Comparison of ENCODE assay signal across 20 cellular contexts in genomic region chr6:136059308-136059707, GRCh38.
DNase-seq lines count a peak whose midpoint lies in the region; ATAC-seq and TF ChIP-seq lines count a peak whose summit lies in the region.
"Had no signal": no experiment of that assay in that cellular context is flagged by ENCODE, and none has a peak within 500 bp of the region (broad histone marks: within the 10 kb centered on the region; RNA-seq: fewer than 3 reads in every experiment).

No MANE protein-coding gene starts in this region.

- H3K36me3 Mint-ChIP-seq in T-cell: no peaks in the 10 kb centered on the region
- no peaks in the 10 kb centered on the region for H3K36me3 Mint-ChIP-seq in activated T-cell treated with anti-CD3 and anti-CD28 coated beads, Interleukin-2, amount 50 U/mL, for 72 hours (ENCODE audit: insufficient read depth in 2 of 2)
- no peaks in the 10 kb centered on the region for H3K36me3 Mint-ChIP-seq in activated naive CD8-positive, alpha-beta T cell treated with anti-CD3 and anti-CD28 coated beads for 36 hours
- H3K36me3 Mint-ChIP-seq: immature natural killer cell; stimulated activated naive B cell treated with anti-CD40 and anti-IgM and Interleukin-4, amounts not matched to agents 10 μg/mL and 1 μg/mL and 100 μg/mL, for 72 hours had no signal

- H3K27me3 ChIP-seq in MG63: no peaks in the 10 kb centered on the region
- H3K27me3 ChIP-seq: heart left ventricle, tibial artery had no signal

- POLR2A ChIA-PET in T-cell (lab: Charles Lee): no interaction called here

- no peaks in the 10 kb centered on the region for H3K9me3 ChIP-seq in MG63
- H3K9me3 ChIP-seq: HAP-1, heart left ventricle, tibial artery had no signal

- ATAC-seq in T-cell (replicated peaks in 1 of 4): no peak
- ATAC-seq in activated T-cell treated with anti-CD3 and anti-CD28 coated beads, Interleukin-2, amount 50 U/mL, for 72 hours (replicated peaks in 1 of 2): no peak
- ATAC-seq: activated CD4-positive, CD25-positive, alpha-beta regulatory T cell treated with anti-CD3 and anti-CD28 coated beads, Interleukin-2, amount 50 U/mL, for 24 hours; activated CD8-positive, alpha-beta T cell treated with anti-CD3 and anti-CD28 coated beads, Interleukin-2, amount 10 ng/mL, durations not matched to agents 7 days and 5 days; stimulated activated naive B cell treated with anti-CD40 and anti-IgM and Interleukin-4, amounts not matched to agents 10 μg/mL and 1 μg/mL and 100 μg/mL, for 72 hours had no signal

- DNase-seq in MG63 (peak; percentile 30), choroid plexus epithelial cell (ENCODE audit: low read depth) (peak; percentile 35), left kidney (ENCODE audit: low read depth, low spot score) (peak; percentile 31), superior temporal gyrus (ENCODE audit: extremely low spot score) (peak; percentile 60), T-cell (no peak)
- DNase-seq in activated T-cell treated with anti-CD3 and anti-CD28 coated beads, Interleukin-2, amount 50 U/mL, for 72 hours: no peak
- DNase-seq in activated naive CD8-positive, alpha-beta T cell treated with anti-CD3 and anti-CD28 coated beads for 36 hours: no peak
- DNase-seq: activated CD8-positive, alpha-beta T cell treated with anti-CD3 and anti-CD28 coated beads, Interleukin-2, amount 10 ng/mL, durations not matched to agents 7 days and 5 days; activated naive CD4-positive, alpha-beta T cell treated with anti-CD3 and anti-CD28 coated beads for 36 hours; activated T-cell treated with anti-CD3 and anti-CD28 coated beads, Interleukin-2, amount 50 U/mL, for 24 hours; immature natural killer cell; NCI-H526 treated with DMSO at 0.1 percent for 48 hours; stimulated activated CD4-positive, alpha-beta T cell treated with anti-CD3 and anti-CD28 coated beads, Interleukin-2, amount 100 ng/mL, for 24 hours; stimulated activated naive B cell treated with anti-CD40 and anti-IgM and Interleukin-4, amounts not matched to agents 10 μg/mL and 1 μg/mL and 100 μg/mL, for 72 hours; SW 1271; tibial artery had no signal

- TF ChIP-seq CTCF in choroid plexus epithelial cell (conservative IDR thresholded peaks at IDR 0.05; ENCODE audit: low read depth, low read length): no peak

- H3K36me3 ChIP-seq in MG63: no peaks in the 10 kb centered on the region
- H3K36me3 ChIP-seq: HAP-1, tibial artery had no signal

- no peaks in the 10 kb centered on the region for H3K9me3 Mint-ChIP-seq in T-cell
- no peaks in the 10 kb centered on the region for H3K9me3 Mint-ChIP-seq in activated T-cell treated with anti-CD3 and anti-CD28 coated beads, Interleukin-2, amount 50 U/mL, for 72 hours
- no peaks in the 10 kb centered on the region for H3K9me3 Mint-ChIP-seq in activated naive CD8-positive, alpha-beta T cell treated with anti-CD3 and anti-CD28 coated beads for 36 hours
- H3K9me3 Mint-ChIP-seq: activated naive CD4-positive, alpha-beta T cell treated with anti-CD3 and anti-CD28 coated beads for 36 hours; activated T-cell treated with anti-CD3 and anti-CD28 coated beads, Interleukin-2, amount 50 U/mL, for 24 hours; immature natural killer cell; stimulated activated naive B cell treated with anti-CD40 and anti-IgM and Interleukin-4, amounts not matched to agents 10 μg/mL and 1 μg/mL and 100 μg/mL, for 72 hours had no signal

- CTCF ChIA-PET in T-cell (lab: Charles Lee): no interaction called here

- H3K27me3 Mint-ChIP-seq in T-cell: peaks cover 0 to 5% of the 10 kb centered on the region in 2 donors
- H3K27me3 Mint-ChIP-seq in activated T-cell treated with anti-CD3 and anti-CD28 coated beads, Interleukin-2, amount 50 U/mL, for 72 hours (ENCODE audit: low read depth): peaks cover 8% of the 10 kb centered on the region
- peaks cover 5% of the 10 kb centered on the region for H3K27me3 Mint-ChIP-seq in activated naive CD8-positive, alpha-beta T cell treated with anti-CD3 and anti-CD28 coated beads for 36 hours
- H3K27me3 Mint-ChIP-seq: stimulated activated naive B cell treated with anti-CD40 and anti-IgM and Interleukin-4, amounts not matched to agents 10 μg/mL and 1 μg/mL and 100 μg/mL, for 72 hours had no signal

- H3K4me3 Mint-ChIP-seq in T-cell: no peak overlapping the region
- H3K4me3 Mint-ChIP-seq in activated T-cell treated with anti-CD3 and anti-CD28 coated beads, Interleukin-2, amount 50 U/mL, for 72 hours: no peak overlapping the region
- no peak overlapping the region for H3K4me3 Mint-ChIP-seq in activated naive CD8-positive, alpha-beta T cell treated with anti-CD3 and anti-CD28 coated beads for 36 hours
- H3K4me3 Mint-ChIP-seq: activated CD8-positive, alpha-beta T cell treated with anti-CD3 and anti-CD28 coated beads, Interleukin-2, amount 10 ng/mL, durations not matched to agents 7 days and 5 days; activated naive CD4-positive, alpha-beta T cell treated with anti-CD3 and anti-CD28 coated beads for 36 hours; activated T-cell treated with anti-CD3 and anti-CD28 coated beads, Interleukin-2, amount 50 U/mL, for 24 hours; immature natural killer cell; stimulated activated naive B cell treated with anti-CD40 and anti-IgM and Interleukin-4, amounts not matched to agents 10 μg/mL and 1 μg/mL and 100 μg/mL, for 72 hours had no signal

- H3K27ac Mint-ChIP-seq in T-cell: no peak overlapping the region
- H3K27ac Mint-ChIP-seq in activated T-cell treated with anti-CD3 and anti-CD28 coated beads, Interleukin-2, amount 50 U/mL, for 72 hours: no peak overlapping the region
- no peak overlapping the region for H3K27ac Mint-ChIP-seq in activated naive CD8-positive, alpha-beta T cell treated with anti-CD3 and anti-CD28 coated beads for 36 hours
- H3K27ac Mint-ChIP-seq: activated CD8-positive, alpha-beta T cell treated with anti-CD3 and anti-CD28 coated beads, Interleukin-2, amount 10 ng/mL, durations not matched to agents 7 days and 5 days; activated naive CD4-positive, alpha-beta T cell treated with anti-CD3 and anti-CD28 coated beads for 36 hours; activated T-cell treated with anti-CD3 and anti-CD28 coated beads, Interleukin-2, amount 50 U/mL, for 24 hours; immature natural killer cell; stimulated activated naive B cell treated with anti-CD40 and anti-IgM and Interleukin-4, amounts not matched to agents 10 μg/mL and 1 μg/mL and 100 μg/mL, for 72 hours had no signal

- no peaks in the 10 kb centered on the region for H3K4me1 Mint-ChIP-seq in T-cell
- H3K4me1 Mint-ChIP-seq in activated T-cell treated with anti-CD3 and anti-CD28 coated beads, Interleukin-2, amount 50 U/mL, for 72 hours (ENCODE audit: low read depth): no peaks in the 10 kb centered on the region
- no peaks in the 10 kb centered on the region for H3K4me1 Mint-ChIP-seq in activated naive CD8-positive, alpha-beta T cell treated with anti-CD3 and anti-CD28 coated beads for 36 hours
- H3K4me1 Mint-ChIP-seq: immature natural killer cell; stimulated activated naive B cell treated with anti-CD40 and anti-IgM and Interleukin-4, amounts not matched to agents 10 μg/mL and 1 μg/mL and 100 μg/mL, for 72 hours had no signal

- H3K4me3 ChIP-seq in MG63 (no peak overlapping the region), choroid plexus epithelial cell (ENCODE audit: low read depth, low read length) (no peak overlapping the region)
- H3K4me3 ChIP-seq: HAP-1, lung, tibial artery had no signal

Comparison
In these comparisons a context has a peak if more than half of its experiments do, and no peak if none do; other contexts are left out.
1. DNase-seq: peak in MG63 (single experiment), choroid plexus epithelial cell (single experiment), left kidney (single experiment) and superior temporal gyrus (single experiment); none in T-cell (0 of 34), activated T-cell treated with anti-CD3 and anti-CD28 coated beads, Interleukin-2, amount 50 U/mL, for 72 hours (0 of 2) and activated naive CD8-positive, alpha-beta T cell treated with anti-CD3 and anti-CD28 coated beads for 36 hours (single experiment).